11 cellular contexts compared by ENCODE assay signal in genomic region chr7:40299097-40299496, GRCh38.
DNase-seq lines count a peak whose midpoint lies in the region; ATAC-seq and TF ChIP-seq lines count a peak whose summit lies in the region.
"Had no signal": no experiment of that assay in that cellular context is flagged by ENCODE, and none has a peak within 500 bp of the region (broad histone marks: within the 10 kb centered on the region; RNA-seq: fewer than 3 reads in every experiment).

No MANE protein-coding gene starts in this region.

- H3K4me3 Mint-ChIP-seq in stimulated activated memory B cell treated with anti-CD40 and anti-IgM and Interleukin-4, amounts not matched to agents 10 μg/mL and 1 μg/mL and 100 μg/mL, for 72 hours, result no peak overlapping the region
- H3K4me3 Mint-ChIP-seq: CD4-positive, alpha-beta T cell had no signal

- no peaks in the 10 kb centered on the region for H3K4me1 Mint-ChIP-seq in stimulated activated memory B cell treated with anti-CD40 and anti-IgM and Interleukin-4, amounts not matched to agents 10 μg/mL and 1 μg/mL and 100 μg/mL, for 72 hours

- H3K27me3 ChIP-seq in A673 (replicated peaks; ENCODE audit: insufficient read depth, low read depth, low read length, poor library complexity), result no peaks in the 10 kb centered on the region
- H3K27me3 ChIP-seq: suprapubic skin had no signal

- TF ChIP-seq POLR2A in NB4 (IDR thresholded peaks at IDR 0.05; ENCODE audit: extremely low read depth, insufficient read length), result no peak

- H3K27me3 Mint-ChIP-seq in stimulated activated memory B cell treated with anti-CD40 and anti-IgM and Interleukin-4, amounts not matched to agents 10 μg/mL and 1 μg/mL and 100 μg/mL, for 72 hours, result no peaks in the 10 kb centered on the region

- H3K4me1 ChIP-seq in A673 (ENCODE audit: insufficient read depth, low read length, poor library complexity, severe bottlenecking), result no peaks in the 10 kb centered on the region
- H3K4me1 ChIP-seq: suprapubic skin had no signal

- H3K4me3 ChIP-seq in A673 (ENCODE audit: low read depth, low read length, poor library complexity, severe bottlenecking), result no peak overlapping the region
- no peak overlapping the region for H3K4me3 ChIP-seq in NB4 (ENCODE audit: low read depth, low read length)
- H3K4me3 ChIP-seq: suprapubic skin had no signal

- POLR2A ChIA-PET in A673 (lab: Charles Lee; ENCODE audit: low non-redundant PET), result no interaction called here

- DNase-seq in A673 (ENCODE audit: low spot score) (peak; percentile 32), NB4 (ENCODE audit: low read depth) (peak; percentile 30), fibroblast of gingiva (ENCODE audit: low read depth) (peak; percentile 57)
- DNase-seq in activated CD4-positive, CD25-positive, alpha-beta regulatory T cell (lab: John Stamatoyannopoulos, UW), result no peak
- DNase-seq: CD4-positive, alpha-beta T cell; NCI-H187 treated with DMSO at 0.1 percent for 48 hours had no signal

- CTCF ChIA-PET in A673 (lab: Charles Lee), result no interaction called here

- ATAC-seq in GM19438 (IDR thresholded peaks at IDR 0.05; ENCODE audit: low read depth, unreplicated experiment), result peak; percentile 72
- no peak for ATAC-seq in stimulated activated memory B cell treated with anti-CD40 and anti-IgM and Interleukin-4, amounts not matched to agents 10 μg/mL and 1 μg/mL and 100 μg/mL, for 72 hours
- ATAC-seq in HG02884 (IDR thresholded peaks at IDR 0.05; ENCODE audit: unreplicated experiment), result no peak
- no peak for ATAC-seq in GM18519 (IDR thresholded peaks at IDR 0.05; ENCODE audit: low FRiP score, unreplicated experiment)

- H3K27ac ChIP-seq in A673 (ENCODE audit: low read depth, low read length, poor library complexity, severe bottlenecking), result no peak overlapping the region
- H3K27ac ChIP-seq: suprapubic skin had no signal

- no peaks in the 10 kb centered on the region for H3K9me3 ChIP-seq in A673 (ENCODE audit: low read depth, low read length, poor library complexity, severe bottlenecking)
- H3K9me3 ChIP-seq: suprapubic skin had no signal

- H3K9me3 Mint-ChIP-seq in stimulated activated memory B cell treated with anti-CD40 and anti-IgM and Interleukin-4, amounts not matched to agents 10 μg/mL and 1 μg/mL and 100 μg/mL, for 72 hours, result no peaks in the 10 kb centered on the region
- H3K9me3 Mint-ChIP-seq: CD4-positive, alpha-beta T cell had no signal

- intact Hi-C loops in A673 (cut with micrococcal nuclease; ENCODE audit: unreplicated experiment), result no loop called here

- no peak overlapping the region for H3K27ac Mint-ChIP-seq in stimulated activated memory B cell treated with anti-CD40 and anti-IgM and Interleukin-4, amounts not matched to agents 10 μg/mL and 1 μg/mL and 100 μg/mL, for 72 hours
- H3K27ac Mint-ChIP-seq: CD4-positive, alpha-beta T cell had no signal

- BruUV-seq in A673 (replicated peaks; lab: Mats Ljungman, UMichigan), result no TSS peak

- no peaks in the 10 kb centered on the region for H3K36me3 Mint-ChIP-seq in stimulated activated memory B cell treated with anti-CD40 and anti-IgM and Interleukin-4, amounts not matched to agents 10 μg/mL and 1 μg/mL and 100 μg/mL, for 72 hours

- TF ChIP-seq CTCF in A673 (conservative IDR thresholded peaks at IDR 0.05; ENCODE audit: low read depth, low read length) (no peak), NB4 (IDR thresholded peaks at IDR 0.05; ENCODE audit: low read depth, low read length) (no peak)

- no peaks in the 10 kb centered on the region for H3K36me3 ChIP-seq in A673 (ENCODE audit: insufficient read depth, low read length, poor library complexity, severe bottlenecking)
- H3K36me3 ChIP-seq: suprapubic skin had no signal

Comparison
In these comparisons a context has a peak if more than half of its experiments do, and no peak if none do; other contexts are left out.
1. DNase-seq: peak in A673 (single experiment), NB4 (single experiment) and fibroblast of gingiva (single experiment); none in activated CD4-positive, CD25-positive, alpha-beta regulatory T cell (0 of 4).